Comparison of ENCODE assay signal across 8 cellular contexts in genomic region chr17:76278952-76279741, GRCh38. TPM values are rescaled to one million over a fixed set of nuclear protein-coding genes. Genes with fewer than 3 reads are reported as not detected.
A peak's percentile ranks its signal among the peaks of the same experiment; 100 is the strongest.
DNase-seq lines count a peak whose midpoint lies in the region; ATAC-seq and TF ChIP-seq lines count a peak whose summit lies in the region.

No MANE protein-coding gene starts in this region.

- ATAC-seq in GM18519 (IDR thresholded peaks at IDR 0.05; ENCODE audit: low FRiP score, unreplicated experiment) (peak; percentile 48), gastroesophageal sphincter (peak; percentile 90)

- H3K9me3 ChIP-seq in gastroesophageal sphincter (no peaks in the 10 kb centered on the region), tibial nerve (no peaks in the 10 kb centered on the region)

- H3K27me3 Mint-ChIP-seq in osteocyte (ENCODE audit: unreplicated experiment): no peaks in the 10 kb centered on the region

- no peak overlapping the region for H3K27ac Mint-ChIP-seq in osteocyte (ENCODE audit: unreplicated experiment)

- no peaks in the 10 kb centered on the region for H3K27me3 ChIP-seq in gastroesophageal sphincter
- no peaks in the 10 kb centered on the region for H3K27me3 ChIP-seq in tibial nerve

- H3K36me3 ChIP-seq in gastroesophageal sphincter (peaks cover 0 to 11% of the 10 kb centered on the region in 2 donors), tibial nerve (peaks cover 0 to 44% (median 0%) of the 10 kb centered on the region in 3 donors)

- TF ChIP-seq CTCF in 22Rv1 (IDR thresholded peaks at IDR 0.05) (peak; percentile 97), gastroesophageal sphincter (IDR thresholded peaks at IDR 0.05) (peak in 3 of 4 experiments; percentile 96 to 99 (median 98)), osteocyte (IDR thresholded peaks at IDR 0.05) (peak; percentile 98), tibial nerve (IDR thresholded peaks at IDR 0.05) (peak; percentile 93 to 99 (median 98))

- no peak overlapping the region for H3K4me3 Mint-ChIP-seq in osteocyte (ENCODE audit: unreplicated experiment)

- TF ChIP-seq POLR2A in gastroesophageal sphincter (IDR thresholded peaks at IDR 0.05) (no peak), tibial nerve (IDR thresholded peaks at IDR 0.05) (no peak)

- H3K4me1 ChIP-seq in gastroesophageal sphincter (peaks cover 0 to 14% (median 8%) of the 10 kb centered on the region in 3 donors), tibial nerve (peaks cover 0 to 10% (median 4%) of the 10 kb centered on the region in 4 donors)

- H3K36me3 Mint-ChIP-seq in osteocyte (ENCODE audit: unreplicated experiment): no peaks in the 10 kb centered on the region

- WGBS in gastroesophageal sphincter (ENCODE audit: low coverage in 1 of 2), 2 donors: 0 to 80% methylated on average over 1 to 2 of the region's 28 CpGs
- 60 to 69% methylated on average over 25 of the region's 28 CpGs for WGBS in tibial nerve, 2 donors

- peaks cover 9% of the 10 kb centered on the region for H3K4me1 Mint-ChIP-seq in osteocyte (ENCODE audit: unreplicated experiment)

- DNase-seq in NAMALWA (ENCODE audit: low spot score) (peak; percentile 83), SK-N-DZ (ENCODE audit: low spot score) (peak; percentile 87), activated gamma-delta T cell treated with Interleukin-2 at 50 U/mL for 16 hours (peak; percentile 88), osteocyte (ENCODE audit: extremely low spot score, unreplicated experiment) (peak; percentile 95), tibial nerve (ENCODE audit: low spot score in 2 of 2) (peak; percentile 89 to 93)

- H3K9me3 Mint-ChIP-seq in osteocyte (ENCODE audit: unreplicated experiment): no peaks in the 10 kb centered on the region

- H3K27ac ChIP-seq in 22Rv1: no peak overlapping the region
- H3K27ac ChIP-seq in gastroesophageal sphincter: no peak overlapping the region
- H3K27ac ChIP-seq in tibial nerve: no peak overlapping the region

- H3K4me3 ChIP-seq in gastroesophageal sphincter: no peak overlapping the region
- H3K4me3 ChIP-seq in tibial nerve: no peak overlapping the region

- TF ChIP-seq EP300 in gastroesophageal sphincter (IDR thresholded peaks at IDR 0.05) (no peak), tibial nerve (IDR thresholded peaks at IDR 0.05) (peak in 1 of 2 donors; percentile 44)

RNA-seq across cellular contexts. Expression of gene UBALD2, which starts 14.0 kb away (rescaled TPM):
- 14.4 and 39.1 TPM in 2 replicates for polyA plus RNA-seq in SK-N-DZ (2014; cell fraction: cytosol; rRNA removed)
- polyA plus RNA-seq in SK-N-DZ (2014; cell fraction: nucleus; rRNA removed): 14.5 and 26.2 TPM in 2 replicates
- total RNA-seq in gastroesophageal sphincter (1 to 10 TPM; 6.1 to 8.8 (median 8.4) TPM), osteocyte (30.1 and 32.2 TPM in 2 replicates), tibial nerve (10 to 100 TPM; 12.7 to 26.9 (median 20.4) TPM)

RNA-seq across cellular contexts. Expression of gene QRICH2, which starts 28.9 kb away (rescaled TPM):
- 1.7 and 1.8 TPM in 2 replicates for polyA plus RNA-seq in SK-N-DZ (2014; cell fraction: cytosol; rRNA removed)
- polyA plus RNA-seq in SK-N-DZ (2014; cell fraction: nucleus; rRNA removed): 2.2 and 5.5 TPM in 2 replicates
- total RNA-seq in gastroesophageal sphincter (1 to 10 TPM; 1.7 to 2.7 (median 2.0) TPM), osteocyte (6.3 and 7.3 TPM in 2 replicates), tibial nerve (1 to 10 TPM; 2.0 to 8.4 (median 5.2) TPM)

RNA-seq across cellular contexts. Expression of gene RNF157, which starts 38.9 kb away (rescaled TPM):
- 42.3 and 54.7 TPM in 2 replicates for polyA plus RNA-seq in SK-N-DZ (2014; cell fraction: cytosol; rRNA removed)
- 26.2 and 30.9 TPM in 2 replicates for polyA plus RNA-seq in SK-N-DZ (2014; cell fraction: nucleus; rRNA removed)
- total RNA-seq in gastroesophageal sphincter: 1 to 10 TPM; 2.5 to 8.1 (median 3.3) TPM
- 0.73 and 0.99 TPM in 2 replicates for total RNA-seq in osteocyte
- total RNA-seq in tibial nerve: 10 to 100 TPM; 11.1 to 18.9 (median 15.2) TPM
